16 cellular contexts compared by ENCODE assay signal in the genomic region with DNA sequence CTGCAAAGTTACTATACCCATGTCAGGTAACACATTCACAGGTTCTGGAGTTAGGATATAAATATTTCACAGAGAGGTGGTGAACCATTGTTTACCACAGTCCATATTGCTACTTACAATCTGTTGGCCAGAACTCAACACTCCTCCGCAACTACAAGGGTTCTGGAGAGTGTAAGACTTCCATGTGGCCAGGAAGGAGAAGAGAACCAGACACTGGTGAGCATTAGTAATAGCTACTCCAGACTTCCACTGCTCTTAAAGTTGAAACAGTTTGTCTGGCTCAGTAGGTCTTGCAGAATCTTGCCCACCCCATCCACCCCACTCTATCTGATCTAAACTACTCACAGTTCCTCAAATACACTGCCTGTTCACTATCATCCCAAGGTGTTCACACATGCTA.
DNase-seq lines count a peak whose midpoint lies in the region; ATAC-seq and TF ChIP-seq lines count a peak whose summit lies in the region.
"Had no signal": no experiment of that assay in that cellular context is flagged by ENCODE, and none has a peak within 500 bp of the region (broad histone marks: within the 10 kb centered on the region; RNA-seq: fewer than 3 reads in every experiment).

No MANE protein-coding gene starts in this region.

- TF ChIP-seq CTCF in fibroblast of the aortic adventitia (IDR thresholded peaks at IDR 0.05; ENCODE audit: insufficient read depth, low read length) (no peak), neural crest cell (conservative IDR thresholded peaks at IDR 0.05) (no peak), H9 (conservative IDR thresholded peaks at IDR 0.05) (no peak)

- no peak overlapping the region for H2AFZ ChIP-seq in H9 (ENCODE audit: low read length)
- H2AFZ ChIP-seq: GM23338 had no signal

- H3K27me3 ChIP-seq in SJCRH30 (no peaks in the 10 kb centered on the region), H9 (ENCODE audit: insufficient read depth, low read length) (no peaks in the 10 kb centered on the region)

- no peak for ATAC-seq in GM19467 (IDR thresholded peaks at IDR 0.05; ENCODE audit: unreplicated experiment)
- ATAC-seq: GM23338 had no signal

- no peak overlapping the region for H3K56ac ChIP-seq in H9 (ENCODE audit: insufficient read length, low read depth, low read length)

- H3K4me1 ChIP-seq in SJCRH30 (peaks cover 39% of the 10 kb centered on the region), H9 (ENCODE audit: insufficient read depth, low read length) (no peaks in the 10 kb centered on the region)

- H3K9me3 ChIP-seq in SJCRH30 (replicated peaks) = 0 out of 2 replicates have a peak, but pooled peaks cover 2% of the 10 kb centered on the region
- H3K9me3 ChIP-seq in H9 (ENCODE audit: control insufficient read depth, low read depth, low read length) = no peaks in the 10 kb centered on the region

- H3K14ac ChIP-seq in H9 (ENCODE audit: insufficient read depth, low read length) = no peak overlapping the region

- H2BK20ac ChIP-seq in H9 (ENCODE audit: low read depth, low read length, poor library complexity, severe bottlenecking) = no peak overlapping the region

- WGBS in H9 (ENCODE audit: extremely low coverage, insufficient read length, low lambda C conversion rate) = no CpG with 5 or more reads among the region's 1 CpG

- H2BK12ac ChIP-seq in H9 (ENCODE audit: insufficient read length, low read depth, low read length) = no peak overlapping the region

- no peaks in the 10 kb centered on the region for H3K79me1 ChIP-seq in H9 (ENCODE audit: insufficient read depth, low read depth, low read length, poor library complexity, severe bottlenecking)

- H3K79me2 ChIP-seq in H9 (ENCODE audit: insufficient read depth, low read length) = no peaks in the 10 kb centered on the region

- H3K9me3 Mint-ChIP-seq in neural crest cell (peaks cover 2% of the 10 kb centered on the region), H9 (no peaks in the 10 kb centered on the region)
- H3K9me3 Mint-ChIP-seq: GM23338, HFFc6 had no signal

- no peaks in the 10 kb centered on the region for H3K23me2 ChIP-seq in H9 (ENCODE audit: insufficient read length, low read depth, low read length, poor library complexity, severe bottlenecking)

- H4K20me1 ChIP-seq in H9 (ENCODE audit: control insufficient read depth, insufficient read depth, insufficient read length) = no peaks in the 10 kb centered on the region

- H3K4me2 ChIP-seq in H9 (ENCODE audit: insufficient read depth, insufficient read length, low read length) = no peak overlapping the region
- H3K4me2 ChIP-seq: GM23338 had no signal

- H3T11ph ChIP-seq in H9 (ENCODE audit: low read length) = no peak overlapping the region

- H3K4me1 Mint-ChIP-seq in neural crest cell (no peaks in the 10 kb centered on the region), H9 (peaks cover 14 to 18% of the 10 kb centered on the region in 2 experiments)
- H3K4me1 Mint-ChIP-seq: CD4-positive, alpha-beta memory T cell had no signal

- H3K23ac ChIP-seq in H9 (ENCODE audit: insufficient read length, low read depth, low read length) = no peak overlapping the region

- H3K4me3 Mint-ChIP-seq in neural crest cell (no peak overlapping the region), H9 (no peak overlapping the region; a peak in 1 of 5 replicates)
- H3K4me3 Mint-ChIP-seq: CD4-positive, alpha-beta memory T cell; GM23338; HFFc6 had no signal

- no peaks in the 10 kb centered on the region for H3K36me3 Mint-ChIP-seq in neural crest cell (ENCODE audit: low read depth)
- no peaks in the 10 kb centered on the region for H3K36me3 Mint-ChIP-seq in H9 (ENCODE audit: insufficient read depth in 1 of 3, low read depth in 3 of 3)
- H3K36me3 Mint-ChIP-seq: CD4-positive, alpha-beta memory T cell had no signal

- no peak overlapping the region for H3K4ac ChIP-seq in H9 (ENCODE audit: low read depth, low read length)

- H3K18ac ChIP-seq in H9 (ENCODE audit: insufficient read length, low read depth, low read length) = no peak overlapping the region

- H2BK5ac ChIP-seq in H9 (ENCODE audit: insufficient read length, low read length) = no peak overlapping the region

- H4K8ac ChIP-seq in H9 (replicated peaks; ENCODE audit: insufficient read length, low read depth, low read length) = no peak overlapping the region

- H3K27me3 Mint-ChIP-seq in neural crest cell (ENCODE audit: low read depth) (no peaks in the 10 kb centered on the region), H9 (ENCODE audit: low read depth) (no peaks in the 10 kb centered on the region)

- H3K27ac ChIP-seq in SJCRH30 (peak overlapping the region; percentile 44), H9 (ENCODE audit: insufficient read length, low read depth, low read length) (no peak overlapping the region)

- no peak overlapping the region for H4K5ac ChIP-seq in H9 (ENCODE audit: insufficient read length, low read depth, low read length)

- no peak overlapping the region for H4K91ac ChIP-seq in H9 (ENCODE audit: insufficient read length, low read depth, low read length)

- no peaks in the 10 kb centered on the region for H3K36me3 ChIP-seq in SJCRH30
- H3K36me3 ChIP-seq: HAP-1 had no signal

- no peak overlapping the region for H2BK120ac ChIP-seq in H9 (ENCODE audit: low read depth, low read length, poor library complexity, severe bottlenecking)

- no peak overlapping the region for H2AK5ac ChIP-seq in H9 (ENCODE audit: insufficient read length, low read length)

- no peak overlapping the region for H2BK15ac ChIP-seq in H9 (ENCODE audit: low read depth, low read length)

- no peak overlapping the region for H3K9ac ChIP-seq in H9 (ENCODE audit: extremely low read depth, insufficient read length, low read length)

- H3K27ac Mint-ChIP-seq in neural crest cell (ENCODE audit: unreplicated experiment) (peak overlapping the region; percentile 15), H9 (no peak overlapping the region)
- H3K27ac Mint-ChIP-seq: CD4-positive, alpha-beta memory T cell; GM23338; HFFc6 had no signal

- H3K4me3 ChIP-seq in SJCRH30 (no peak overlapping the region), fibroblast of the aortic adventitia (ENCODE audit: low read depth, low read length) (no peak overlapping the region)
- H3K4me3 ChIP-seq: GM23338, HAP-1 had no signal

- peak; percentile 19 for DNase-seq in OCI-M1 (lab: John Stamatoyannopoulos, UW)
- DNase-seq in SJCRH30 = no peak
- peak; percentile 6 for DNase-seq in fibroblast of the aortic adventitia (ENCODE audit: low read depth)
- DNase-seq in neural crest cell (ENCODE audit: low read depth, low spot score) = no peak
- DNase-seq in H9 = no peak
- no peak for DNase-seq in stimulated activated naive CD4-positive, alpha-beta T cell (lab: John Stamatoyannopoulos, UW)
- DNase-seq: C1 segment of cervical spinal cord; Calu3; CD4-positive, alpha-beta memory T cell; COR-L47; DMS53; DMS79 treated with DMSO at 0.1 percent for 48 hours; HFFc6 had no signal

Comparison
In these comparisons a context has a peak if more than half of its experiments do, and no peak if none do; other contexts are left out.
1. DNase-seq: peak in OCI-M1 (single experiment) and fibroblast of the aortic adventitia (single experiment); none in SJCRH30 (0 of 2), neural crest cell (single experiment), H9 (single experiment) and stimulated activated naive CD4-positive, alpha-beta T cell (0 of 6).